1 cellular context compared by ENCODE assay signal in genomic region chr2:130847776-130848517, GRCh38.
TF ChIP-seq lines count a peak whose summit lies in the region.

No MANE protein-coding gene starts in this region.

TF ChIP-seq in H1, 55 proteins besides CTCF, POLR2A, EP300 and RAD21:
- TF ChIP-seq CTBP2 (IDR thresholded peaks at IDR 0.05; ENCODE audit: borderline replicate concordance, insufficient read depth, insufficient read length, low read length) (no peak), TCF12 (IDR thresholded peaks at IDR 0.05; ENCODE audit: low read depth, low read length) (no peak), HDAC2 (IDR thresholded peaks at IDR 0.05; ENCODE audit: borderline replicate concordance in 1 of 2, low read depth in 2 of 2, low read length in 2 of 2) (no peak), GTF2F1 (IDR thresholded peaks at IDR 0.05; ENCODE audit: borderline replicate concordance, low read depth, low read length) (no peak), CBX8 (IDR thresholded peaks at IDR 0.05; ENCODE audit: borderline replicate concordance, low read depth, low read length) (no peak), CEBPB (IDR thresholded peaks at IDR 0.05; ENCODE audit: low read depth, low read length) (no peak), CHD2 (IDR thresholded peaks at IDR 0.05; ENCODE audit: low read length) (no peak), BCL11A (IDR thresholded peaks at IDR 0.05; ENCODE audit: low read depth in 2 of 2, low read length in 2 of 2) (no peak), SIX5 (IDR thresholded peaks at IDR 0.05; ENCODE audit: low read depth, low read length) (no peak), TBP (IDR thresholded peaks at IDR 0.05; ENCODE audit: low read depth, low read length) (no peak), KDM1A (IDR thresholded peaks at IDR 0.05; ENCODE audit: borderline replicate concordance, low read length) (no peak)
